In genomic region chr2:134375935-134376334, GRCh38 we compare ENCODE assay signal across 7 cellular contexts.
DNase-seq lines count a peak whose midpoint lies in the region; ATAC-seq and TF ChIP-seq lines count a peak whose summit lies in the region.

No MANE protein-coding gene starts in this region.

- H3K9me3 Mint-ChIP-seq in activated CD4-positive, alpha-beta T cell treated with anti-CD3 and anti-CD28 coated beads for 36 hours (ENCODE audit: low read depth): no peaks in the 10 kb centered on the region
- H3K9me3 Mint-ChIP-seq in CD4-positive, alpha-beta memory T cell: no peaks in the 10 kb centered on the region

- TF ChIP-seq CTCF in kidney epithelial cell (IDR thresholded peaks at IDR 0.05; ENCODE audit: insufficient read depth, low read length, poor library complexity, severe bottlenecking): peak; percentile 28

- H3K4me3 ChIP-seq in MG63: no peak overlapping the region
- H3K4me3 ChIP-seq in kidney epithelial cell (ENCODE audit: low read depth, low read length): no peak overlapping the region
- no peak overlapping the region for H3K4me3 ChIP-seq in CD4-positive, alpha-beta memory T cell (ENCODE audit: low read length in 2 of 2)

- intact Hi-C loops in activated CD4-positive, alpha-beta T cell treated with anti-CD3 and anti-CD28 coated beads for 36 hours (cut with DNase I, micrococcal nuclease): no loop called here
- intact Hi-C loops in CD4-positive, alpha-beta memory T cell (cut with micrococcal nuclease): no loop called here

- no peaks in the 10 kb centered on the region for H3K27me3 Mint-ChIP-seq in activated CD4-positive, alpha-beta T cell treated with anti-CD3 and anti-CD28 coated beads for 36 hours
- H3K27me3 Mint-ChIP-seq in CD4-positive, alpha-beta memory T cell: no peaks in the 10 kb centered on the region

- POLR2A ChIA-PET in activated CD4-positive, alpha-beta T cell treated with anti-CD3 and anti-CD28 coated beads for 36 hours (lab: Charles Lee): no interaction called here
- POLR2A ChIA-PET in CD4-positive, alpha-beta memory T cell (lab: Charles Lee; ENCODE audit: partially characterized antibody): no interaction called here

- H3K36me3 Mint-ChIP-seq in activated CD4-positive, alpha-beta T cell treated with anti-CD3 and anti-CD28 coated beads for 36 hours (ENCODE audit: low read depth): peaks cover 11% of the 10 kb centered on the region
- peaks cover 48 to 66% of the 10 kb centered on the region in 2 donors for H3K36me3 Mint-ChIP-seq in CD4-positive, alpha-beta memory T cell

- no peak overlapping the region for H3K4me3 Mint-ChIP-seq in activated CD4-positive, alpha-beta T cell treated with anti-CD3 and anti-CD28 coated beads for 36 hours
- no peak overlapping the region for H3K4me3 Mint-ChIP-seq in CD4-positive, alpha-beta memory T cell

- ATAC-seq in GM21529 (IDR thresholded peaks at IDR 0.05; ENCODE audit: unreplicated experiment): no peak
- ATAC-seq in activated CD4-positive, alpha-beta T cell treated with anti-CD3 and anti-CD28 coated beads for 36 hours: no peak

- CTCF ChIA-PET in activated CD4-positive, alpha-beta T cell treated with anti-CD3 and anti-CD28 coated beads for 36 hours (lab: Charles Lee): no interaction called here
- CTCF ChIA-PET in CD4-positive, alpha-beta memory T cell (lab: Charles Lee; ENCODE audit: partially characterized antibody): interaction anchor here (1.2 kb wide), 1 partner anchor 22 kb away, joined by 3 read pairs; no protein-coding TSS in a partner anchor

- no peaks in the 10 kb centered on the region for H3K36me3 ChIP-seq in MG63
- no peaks in the 10 kb centered on the region for H3K36me3 ChIP-seq in kidney epithelial cell (ENCODE audit: control insufficient read depth, insufficient read depth, low read length)
- H3K36me3 ChIP-seq in CD4-positive, alpha-beta memory T cell (ENCODE audit: insufficient read depth, low read length): peaks cover 4% of the 10 kb centered on the region

- H3K27ac Mint-ChIP-seq in activated CD4-positive, alpha-beta T cell treated with anti-CD3 and anti-CD28 coated beads for 36 hours: no peak overlapping the region
- peak overlapping the region in 2 of 7 donors; percentile 8 to 65 for H3K27ac Mint-ChIP-seq in CD4-positive, alpha-beta memory T cell

- H3K27me3 ChIP-seq in MG63 (no peaks in the 10 kb centered on the region), kidney epithelial cell (ENCODE audit: control insufficient read depth, insufficient read depth, low read length) (no peaks in the 10 kb centered on the region)
- no peaks in the 10 kb centered on the region for H3K27me3 ChIP-seq in CD4-positive, alpha-beta memory T cell (ENCODE audit: insufficient read depth, low read length)

- H3K4me1 Mint-ChIP-seq in activated CD4-positive, alpha-beta T cell treated with anti-CD3 and anti-CD28 coated beads for 36 hours: peaks cover 3% of the 10 kb centered on the region
- H3K4me1 Mint-ChIP-seq in CD4-positive, alpha-beta memory T cell: peaks cover 0 to 10% (median 3%) of the 10 kb centered on the region in 4 donors

- no peaks in the 10 kb centered on the region for H3K4me1 ChIP-seq in CD4-positive, alpha-beta memory T cell (ENCODE audit: insufficient read depth, low read length)

- DNase-seq in MG63: peak; percentile 27
- peak; percentile 13 to 50 for DNase-seq in T47D (ENCODE audit: low read depth in 1 of 2, low spot score in 1 of 2)
- no peak for DNase-seq in kidney epithelial cell (ENCODE audit: low read depth)
- peak; percentile 81 for DNase-seq in superior temporal gyrus (ENCODE audit: extremely low spot score)
- DNase-seq in activated CD4-positive, alpha-beta T cell treated with anti-CD3 and anti-CD28 coated beads for 36 hours: no peak
- DNase-seq in CD4-positive, alpha-beta memory T cell: no peak

- H3K27ac ChIP-seq in CD4-positive, alpha-beta memory T cell (ENCODE audit: low read depth, low read length): no peak overlapping the region

- H3K9me3 ChIP-seq in MG63: no peaks in the 10 kb centered on the region
- H3K9me3 ChIP-seq in CD4-positive, alpha-beta memory T cell (ENCODE audit: control insufficient read depth in 1 of 2, low read length in 2 of 2): no peaks in the 10 kb centered on the region

- in situ Hi-C loops in T47D (cut with HindIII; ENCODE audit: low pct_unique_long_range_greater_than_20kb, low sequenced_read_pairs): no loop called here

Comparison
In these comparisons a context has a peak if more than half of its experiments do, and no peak if none do; other contexts are left out.
1. DNase-seq: peak in MG63 (single experiment), T47D (2 of 2) and superior temporal gyrus (single experiment); none in kidney epithelial cell (single experiment), activated CD4-positive, alpha-beta T cell treated with anti-CD3 and anti-CD28 coated beads for 36 hours (single experiment) and CD4-positive, alpha-beta memory T cell (0 of 5).